ENCODE assay signal across 21 cellular contexts in genomic region chr9:114614373-114614772, GRCh38. TPM values are rescaled to one million over a fixed set of nuclear protein-coding genes. Genes with fewer than 3 reads are reported as not detected.
DNase-seq lines count a peak whose midpoint lies in the region; ATAC-seq and TF ChIP-seq lines count a peak whose summit lies in the region.
"Had no signal": no experiment of that assay in that cellular context is flagged by ENCODE, and none has a peak within 500 bp of the region (broad histone marks: within the 10 kb centered on the region; RNA-seq: fewer than 3 reads in every experiment).

No MANE protein-coding gene starts in this region.

- POLR2A ChIA-PET in A673 (lab: Charles Lee; ENCODE audit: low non-redundant PET) = no interaction called here
- POLR2A ChIA-PET in CD4-positive, alpha-beta memory T cell (lab: Charles Lee; ENCODE audit: partially characterized antibody) = interaction anchor here (13.9 kb wide), 1 partner anchor 23 kb away, joined by 244 read pairs; the partner anchor contains the start of gene ATP6V1G1

- H3K4me3 Mint-ChIP-seq in CD4-positive, alpha-beta memory T cell = peak overlapping the region in 3 of 8 donors; percentile 3 to 19 (median 9)
- no peak overlapping the region for H3K4me3 Mint-ChIP-seq in memory B cell
- H3K4me3 Mint-ChIP-seq: activated naive CD8-positive, alpha-beta T cell treated with anti-CD3 and anti-CD28 coated beads for 36 hours; dendritic cell treated with granulocyte-macrophage colony-stimulating factor and Interleukin-4, amounts not matched to agents 40 ng/mL and 50 ng/mL, for 4 days had no signal

- no peaks in the 10 kb centered on the region for H3K27me3 ChIP-seq in A673 (replicated peaks; ENCODE audit: insufficient read depth, low read depth, low read length, poor library complexity)
- no peaks in the 10 kb centered on the region for H3K27me3 ChIP-seq in CD4-positive, alpha-beta memory T cell (ENCODE audit: insufficient read depth, low read length)
- H3K27me3 ChIP-seq in OCI-LY1 (ENCODE audit: insufficient read depth, low read length) = no peaks in the 10 kb centered on the region
- H3K27me3 ChIP-seq in uterus = no peaks in the 10 kb centered on the region
- no peaks in the 10 kb centered on the region for H3K27me3 ChIP-seq in esophagus squamous epithelium
- H3K27me3 ChIP-seq: foreskin keratinocyte, transverse colon had no signal

- H4K20me1 ChIP-seq in OCI-LY1 (ENCODE audit: insufficient read depth, low read length) = no peaks in the 10 kb centered on the region

- H3K27me3 Mint-ChIP-seq in CD4-positive, alpha-beta memory T cell = no peaks in the 10 kb centered on the region
- no peaks in the 10 kb centered on the region for H3K27me3 Mint-ChIP-seq in memory B cell
- H3K27me3 Mint-ChIP-seq: activated naive CD8-positive, alpha-beta T cell treated with anti-CD3 and anti-CD28 coated beads for 36 hours had no signal

- no TSS peak for BruUV-seq in A673 (replicated peaks; lab: Mats Ljungman, UMichigan)

- H3K9ac ChIP-seq in OCI-LY1 (ENCODE audit: low read length) = peak overlapping the region; percentile 99; the same call in 1 of the 2 replicates

- peaks cover 14 to 22% of the 10 kb centered on the region in 2 donors for H3K36me3 Mint-ChIP-seq in CD4-positive, alpha-beta memory T cell
- H3K36me3 Mint-ChIP-seq in memory B cell = peaks cover 4% of the 10 kb centered on the region

- peaks cover 3% of the 10 kb centered on the region; the same call in 1 of the 2 replicates for H3F3A ChIP-seq in OCI-LY1 (ENCODE audit: insufficient read depth, low read length)

- H3K79me2 ChIP-seq in OCI-LY1 (ENCODE audit: insufficient read depth, low read length) = peaks cover 57% of the 10 kb centered on the region

- no peaks in the 10 kb centered on the region for H3K9me3 ChIP-seq in A673 (ENCODE audit: low read depth, low read length, poor library complexity, severe bottlenecking)
- H3K9me3 ChIP-seq in CD4-positive, alpha-beta memory T cell (ENCODE audit: control insufficient read depth in 1 of 2, low read length in 2 of 2) = no peaks in the 10 kb centered on the region
- H3K9me3 ChIP-seq in OCI-LY1 (ENCODE audit: low read length) = no peaks in the 10 kb centered on the region
- H3K9me3 ChIP-seq in uterus = no peaks in the 10 kb centered on the region
- H3K9me3 ChIP-seq in esophagus squamous epithelium = no peaks in the 10 kb centered on the region
- H3K9me3 ChIP-seq: Caco-2, transverse colon had no signal

- H3K4me2 ChIP-seq in OCI-LY1 (ENCODE audit: low read length) = peak overlapping the region; percentile 89

- no peak for DNase-seq in A673 (ENCODE audit: low spot score)
- no peak for DNase-seq in CD4-positive, alpha-beta memory T cell
- no peak for DNase-seq in memory B cell (ENCODE audit: low spot score in 2 of 2)
- no peak for DNase-seq in uterus
- DNase-seq in esophagus squamous epithelium (lab: John Stamatoyannopoulos, UW) = no peak
- DNase-seq: activated naive CD8-positive, alpha-beta T cell treated with anti-CD3 and anti-CD28 coated beads for 36 hours; activated T-cell treated with anti-CD3 and anti-CD28 coated beads, Interleukin-2, amount 50 U/mL, for 48 hours; Caco-2; foreskin keratinocyte; kidney glomerular epithelial cell; stimulated activated CD4-positive, alpha-beta T cell treated with anti-CD3 and anti-CD28 coated beads, Interleukin-15, amount 100 ng/mL, for 24 hours; stimulated activated naive CD4-positive, alpha-beta T cell treated with Interleukin-2 at 50 U/mL for 16 hours; SW 1271; transverse colon had no signal

- TF ChIP-seq POLR2A in uterus (IDR thresholded peaks at IDR 0.05) (no peak), esophagus squamous epithelium (IDR thresholded peaks at IDR 0.05) (no peak)

- no peaks in the 10 kb centered on the region for H3K9me2 ChIP-seq in OCI-LY1 (ENCODE audit: low read depth, low read length)

- H3K27ac ChIP-seq in A673 (ENCODE audit: low read depth, low read length, poor library complexity, severe bottlenecking) (no peak overlapping the region), OCI-LY1 (ENCODE audit: low read depth, low read length, poor library complexity, severe bottlenecking) (peak overlapping the region; percentile 96), uterus (no peak overlapping the region), esophagus squamous epithelium (no peak overlapping the region)
- no peak overlapping the region for H3K27ac ChIP-seq in CD4-positive, alpha-beta memory T cell (ENCODE audit: low read depth, low read length)
- H3K27ac ChIP-seq: foreskin keratinocyte, RWPE1 had no signal

- WGBS in esophagus squamous epithelium, 2 donors = 85 to 96% methylated on average over 3 of the region's 3 CpGs

- H3K27ac Mint-ChIP-seq in CD4-positive, alpha-beta memory T cell = peak overlapping the region in 6 of 7 donors; percentile 19 to 71 (median 54)
- H3K27ac Mint-ChIP-seq in memory B cell = peak overlapping the region; percentile 89
- H3K27ac Mint-ChIP-seq: activated naive CD8-positive, alpha-beta T cell treated with anti-CD3 and anti-CD28 coated beads for 36 hours had no signal

- CTCF ChIA-PET in A673 (lab: Charles Lee) = no interaction called here
- CTCF ChIA-PET in CD4-positive, alpha-beta memory T cell (lab: Charles Lee; ENCODE audit: partially characterized antibody) = interaction anchor here (0.8 to 5.7 kb wide), 2 partner anchors 22 to 39 kb away, joined by 4 to 75 read pairs; no protein-coding TSS in a partner anchor

- peaks cover 28 to 61% (median 48%) of the 10 kb centered on the region in 4 donors for H3K4me1 Mint-ChIP-seq in CD4-positive, alpha-beta memory T cell
- H3K4me1 Mint-ChIP-seq in memory B cell = peaks cover 60% of the 10 kb centered on the region

- H3K4me1 ChIP-seq in A673 (ENCODE audit: insufficient read depth, low read length, poor library complexity, severe bottlenecking) = peaks cover 9% of the 10 kb centered on the region
- peaks cover 44% of the 10 kb centered on the region for H3K4me1 ChIP-seq in CD4-positive, alpha-beta memory T cell (ENCODE audit: insufficient read depth, low read length)
- peaks cover 84% of the 10 kb centered on the region for H3K4me1 ChIP-seq in OCI-LY1 (ENCODE audit: insufficient read depth, low read length, severe bottlenecking)
- H3K4me1 ChIP-seq in uterus = no peaks in the 10 kb centered on the region
- H3K4me1 ChIP-seq in esophagus squamous epithelium = peaks cover 15 to 78% (median 35%) of the 10 kb centered on the region in 3 donors

- no peaks in the 10 kb centered on the region for H3K9me3 Mint-ChIP-seq in CD4-positive, alpha-beta memory T cell
- no peaks in the 10 kb centered on the region for H3K9me3 Mint-ChIP-seq in memory B cell
- H3K9me3 Mint-ChIP-seq: dendritic cell treated with granulocyte-macrophage colony-stimulating factor and Interleukin-4, amounts not matched to agents 40 ng/mL and 50 ng/mL, for 4 days had no signal

- H3K4me3 ChIP-seq in A673 (ENCODE audit: low read depth, low read length, poor library complexity, severe bottlenecking) (no peak overlapping the region), OCI-LY1 (ENCODE audit: low read depth, low read length, poor library complexity, severe bottlenecking) (peak overlapping the region; percentile 99), uterus (no peak overlapping the region), esophagus squamous epithelium (no peak overlapping the region)
- no peak overlapping the region for H3K4me3 ChIP-seq in CD4-positive, alpha-beta memory T cell (ENCODE audit: low read length in 2 of 2)
- H3K4me3 ChIP-seq: transverse colon had no signal

- TF ChIP-seq CTCF in A673 (conservative IDR thresholded peaks at IDR 0.05; ENCODE audit: low read depth, low read length) (0 out of 2 replicates have a peak, but pooled peaks have one; percentile 12), OCI-LY1 (IDR thresholded peaks at IDR 0.05; ENCODE audit: low read length) (no peak), uterus (IDR thresholded peaks at IDR 0.05) (no peak), esophagus squamous epithelium (IDR thresholded peaks at IDR 0.05) (no peak)

- H2AFZ ChIP-seq in OCI-LY1 (ENCODE audit: low read length) = no peak overlapping the region

- H3K36me3 ChIP-seq in A673 (ENCODE audit: insufficient read depth, low read length, poor library complexity, severe bottlenecking) (peaks cover 12% of the 10 kb centered on the region), OCI-LY1 (ENCODE audit: insufficient read depth, low read length) (peaks cover 26% of the 10 kb centered on the region), uterus (no peaks in the 10 kb centered on the region), esophagus squamous epithelium (peaks cover 0 to 6% (median 0%) of the 10 kb centered on the region in 3 donors)
- no peaks in the 10 kb centered on the region for H3K36me3 ChIP-seq in CD4-positive, alpha-beta memory T cell (ENCODE audit: insufficient read depth, low read length)

- intact Hi-C loops in A673 (cut with micrococcal nuclease; ENCODE audit: unreplicated experiment) (no loop called here), uterus (cut with DNase I; ENCODE audit: low total_unique reads) (no loop called here), esophagus squamous epithelium (cut with DNase I) (no loop called here)
- intact Hi-C loops in CD4-positive, alpha-beta memory T cell (cut with micrococcal nuclease) = loop anchor here (5.0 kb wide), 1 partner anchor 38 kb away; no protein-coding TSS in a partner anchor

- ATAC-seq in memory B cell (ENCODE audit: low read depth) = no peak
- ATAC-seq in GM21825 (IDR thresholded peaks at IDR 0.05; ENCODE audit: unreplicated experiment) = no peak
- ATAC-seq in GM18858 (IDR thresholded peaks at IDR 0.05; ENCODE audit: unreplicated experiment) = no peak
- ATAC-seq: foreskin keratinocyte had no signal

RNA-seq across cellular contexts. Expression of gene TMEM268, which starts 3.3 kb away (rescaled TPM):
- total RNA-seq in A673 (2021) = 20.1 and 21.4 TPM in 2 replicates
- 10 to 100 TPM; 12.6 to 13.4 TPM for total RNA-seq in CD4-positive, alpha-beta memory T cell
- polyA plus RNA-seq in CD4-positive, alpha-beta memory T cell = 1 to 10 TPM; 8.8 to 9.0 TPM
- total RNA-seq in uterus = 10 to 100 TPM in 2 of 4 donors, 1 to 10 TPM in 2; 4.1 to 16.5 (median 8.5) TPM
- total RNA-seq in esophagus squamous epithelium = 1 to 10 TPM; 3.2 to 6.5 (median 6.2) TPM

RNA-seq across cellular contexts. Expression of gene ATP6V1G1, which starts 26.8 kb away (rescaled TPM):
- total RNA-seq in A673 (2021) (122 and 132 TPM in 2 replicates), uterus (100 to 1,000 TPM in 2 of 4 donors, 10 to 100 TPM in 2; 90.9 to 310 (median 130) TPM), esophagus squamous epithelium (100 to 1,000 TPM; 151 to 210 (median 185) TPM)
- 100 to 1,000 TPM; 121 TPM for total RNA-seq in CD4-positive, alpha-beta memory T cell
- 100 to 1,000 TPM; 274 to 449 TPM for polyA plus RNA-seq in CD4-positive, alpha-beta memory T cell

RNA-seq across cellular contexts. Expression of gene TEX53, which starts 43.2 kb away (rescaled TPM):
- not detected in 2 replicates for total RNA-seq in A673 (2021)
- total RNA-seq in CD4-positive, alpha-beta memory T cell = not detected
- not detected for polyA plus RNA-seq in CD4-positive, alpha-beta memory T cell
- total RNA-seq in uterus = not detected
- total RNA-seq in esophagus squamous epithelium = not detected
- total RNA-seq: activated naive CD8-positive, alpha-beta T cell treated with anti-CD3 and anti-CD28 coated beads for 36 hours; Caco-2; foreskin keratinocyte; renal cortical epithelial cell; transverse colon had no signal
- polyA plus RNA-seq: AG04450, foreskin keratinocyte had no signal
